13 cellular contexts compared by ENCODE assay signal in genomic region chr1:205597691-205598314, GRCh38. TPM values are rescaled to one million over a fixed set of nuclear protein-coding genes. Genes with fewer than 3 reads are reported as not detected.
DNase-seq lines count a peak whose midpoint lies in the region; ATAC-seq and TF ChIP-seq lines count a peak whose summit lies in the region.
"Had no signal": no experiment of that assay in that cellular context is flagged by ENCODE, and none has a peak within 500 bp of the region (broad histone marks: within the 10 kb centered on the region; RNA-seq: fewer than 3 reads in every experiment).

No MANE protein-coding gene starts in this region.

- peaks cover 0 to 37% of the 10 kb centered on the region in 2 donors for H3K4me1 ChIP-seq in right atrium auricular region
- H3K4me1 ChIP-seq in BE2C = no peaks in the 10 kb centered on the region
- H3K4me1 ChIP-seq: HAP-1 had no signal

- DNase-seq in NCI-H2171 treated with DMSO at 0.1 percent for 48 hours (lab: John Stamatoyannopoulos, UW) (peak; percentile 56), astrocyte of the hippocampus (ENCODE audit: low read depth, low spot score) (peak; percentile 72), right atrium auricular region (ENCODE audit: low spot score) (peak; percentile 58), BE2C (no peak), NCI-H1048 (lab: John Stamatoyannopoulos, UW) (no peak), kidney tubule cell (ENCODE audit: low spot score) (no peak), cerebellar nuclear complex (lab: John Stamatoyannopoulos, UW) (no peak)
- no peak for DNase-seq in stimulated activated effector memory CD8-positive, alpha-beta T cell treated with anti-CD3 and anti-CD28 coated beads, Interleukin-12 subunit alpha, Interleukin-12 subunit beta, amount 100 ng/mL, for 72 hours (ENCODE audit: low spot score in 2 of 2)
- DNase-seq: foreskin fibroblast, NCI-H226, OCI-M1 had no signal

- H3K27ac ChIP-seq in right atrium auricular region = peak overlapping the region; percentile 16 to 17

- no peak for TF ChIP-seq CTCF in right atrium auricular region (IDR thresholded peaks at IDR 0.05)
- no peak for TF ChIP-seq CTCF in BE2C (IDR thresholded peaks at IDR 0.05; ENCODE audit: low read depth, low read length)

- peaks cover 9% of the 10 kb centered on the region for H3K4me1 Mint-ChIP-seq in stimulated activated effector memory CD8-positive, alpha-beta T cell treated with anti-CD3 and anti-CD28 coated beads, Interleukin-12 subunit alpha, Interleukin-12 subunit beta, amount 100 ng/mL, for 72 hours

- H3K9me3 Mint-ChIP-seq in stimulated activated effector memory CD8-positive, alpha-beta T cell treated with anti-CD3 and anti-CD28 coated beads, Interleukin-12 subunit alpha, Interleukin-12 subunit beta, amount 100 ng/mL, for 72 hours = no peaks in the 10 kb centered on the region
- H3K9me3 Mint-ChIP-seq: activated T-helper 2 cell treated with anti-CD3 and anti-CD28 coated beads, Interferon-gamma antibody, Interleukin-2, Interleukin-4, amounts not matched to agents 10 μg/mL and 5 μg/mL and 100 μg/mL, durations not matched to agents 14 hours and 24 hours and 36 hours had no signal

- no peaks in the 10 kb centered on the region for H3K27me3 ChIP-seq in right atrium auricular region
- no peaks in the 10 kb centered on the region for H3K27me3 ChIP-seq in BE2C

- H3K36me3 Mint-ChIP-seq in stimulated activated effector memory CD8-positive, alpha-beta T cell treated with anti-CD3 and anti-CD28 coated beads, Interleukin-12 subunit alpha, Interleukin-12 subunit beta, amount 100 ng/mL, for 72 hours = peaks cover 8% of the 10 kb centered on the region

- ATAC-seq in stimulated activated effector memory CD8-positive, alpha-beta T cell treated with anti-CD3 and anti-CD28 coated beads, Interleukin-12 subunit alpha, Interleukin-12 subunit beta, amount 100 ng/mL, for 72 hours = no peak

- H3K36me3 ChIP-seq in right atrium auricular region (no peaks in the 10 kb centered on the region), BE2C (0 out of 2 replicates have a peak, but pooled peaks cover 3% of the 10 kb centered on the region)
- H3K36me3 ChIP-seq: HAP-1 had no signal

- H3K4me3 ChIP-seq in right atrium auricular region = no peak overlapping the region
- no peak overlapping the region for H3K4me3 ChIP-seq in BE2C (ENCODE audit: low read depth, low read length)
- H3K4me3 ChIP-seq: HAP-1 had no signal

- H3K9me3 ChIP-seq in right atrium auricular region (no peaks in the 10 kb centered on the region), BE2C (no peaks in the 10 kb centered on the region)
- H3K9me3 ChIP-seq: HAP-1 had no signal

- no peak overlapping the region for H3K4me3 Mint-ChIP-seq in stimulated activated effector memory CD8-positive, alpha-beta T cell treated with anti-CD3 and anti-CD28 coated beads, Interleukin-12 subunit alpha, Interleukin-12 subunit beta, amount 100 ng/mL, for 72 hours

- H3K27ac Mint-ChIP-seq in stimulated activated effector memory CD8-positive, alpha-beta T cell treated with anti-CD3 and anti-CD28 coated beads, Interleukin-12 subunit alpha, Interleukin-12 subunit beta, amount 100 ng/mL, for 72 hours = peak overlapping the region; percentile 46

RNA-seq across cellular contexts. Expression of gene ELK4, which starts 34.0 kb away (rescaled TPM):
- 10 to 100 TPM; 18.8 to 19.1 TPM for total RNA-seq in right atrium auricular region
- polyA plus RNA-seq in BE2C (2012; ENCODE audit: insufficient read depth, insufficient read length, low read depth) = 9.0 TPM

Comparison
In these comparisons a context has a peak if more than half of its experiments do, and no peak if none do; other contexts are left out.
1. DNase-seq: peak in NCI-H2171 treated with DMSO at 0.1 percent for 48 hours (single experiment), astrocyte of the hippocampus (single experiment) and right atrium auricular region (single experiment); none in stimulated activated effector memory CD8-positive, alpha-beta T cell treated with anti-CD3 and anti-CD28 coated beads, Interleukin-12 subunit alpha, Interleukin-12 subunit beta, amount 100 ng/mL, for 72 hours (0 of 2), BE2C (single experiment), NCI-H1048 (single experiment), kidney tubule cell (single experiment) and cerebellar nuclear complex (0 of 2).